8 cellular contexts compared by ENCODE assay signal in the genomic region with DNA sequence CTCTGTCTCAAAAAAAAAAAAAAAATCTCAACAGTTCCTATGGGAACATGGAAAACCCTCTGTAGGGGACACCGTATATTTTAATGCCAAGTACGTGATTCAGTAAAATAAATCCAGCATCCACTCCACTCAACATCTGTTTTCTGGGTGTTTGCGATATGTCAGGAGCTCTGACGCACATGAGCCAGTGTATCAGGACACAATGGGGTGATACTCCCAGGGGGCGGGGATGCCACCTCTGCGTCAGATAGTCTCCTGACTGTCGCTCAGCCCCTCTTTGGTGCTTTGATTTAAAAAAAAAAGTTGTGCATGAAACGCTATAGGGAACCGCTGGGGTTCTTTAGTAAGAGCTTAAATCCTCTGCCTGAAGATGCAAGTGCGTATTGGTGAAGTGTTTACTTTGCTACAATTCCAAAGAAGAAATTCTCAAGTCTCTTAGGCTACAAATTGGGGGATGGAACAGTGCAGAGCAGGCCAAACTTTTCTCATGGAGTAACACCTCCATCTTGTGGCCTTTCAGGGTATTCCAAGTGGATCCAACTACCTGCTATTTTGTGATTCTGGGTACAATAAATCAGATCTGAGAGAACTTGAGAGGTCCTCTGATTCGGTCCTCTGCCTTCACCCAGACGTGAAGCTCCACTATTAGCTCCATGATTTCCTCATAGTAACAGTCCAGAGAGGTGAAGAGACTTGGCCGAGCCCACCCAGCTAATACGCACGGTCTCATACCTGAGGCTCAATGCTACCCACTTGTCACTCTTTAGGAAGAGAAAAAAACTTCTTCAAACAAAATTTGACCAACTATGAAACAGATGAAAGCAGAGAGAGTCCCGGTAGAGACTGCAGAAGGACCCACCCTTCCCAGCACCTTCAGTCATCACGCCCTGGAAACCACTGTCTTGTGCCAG. TPM values are rescaled to one million over a fixed set of nuclear protein-coding genes. Genes with fewer than 3 reads are reported as not detected.
DNase-seq lines count a peak whose midpoint lies in the region; ATAC-seq, FAIRE-seq and TF ChIP-seq lines count a peak whose summit lies in the region.

No MANE protein-coding gene starts in this region.

- POLR2A ChIA-PET in K562 (lab: Yijun Ruan, JAX) = no interaction called here

- TF ChIP-seq RAD21 in K562 (CRISPR knock-in tag; conservative IDR thresholded peaks at IDR 0.05 in 1 of 2, IDR thresholded peaks at IDR 0.05 in 1 of 2) = peak; percentile 75 to 83

- H3K9me3 ChIP-seq in CD4-positive, CD25-positive, alpha-beta regulatory T cell (ENCODE audit: control insufficient read depth in 2 of 2, low read length in 2 of 2) = no peaks in the 10 kb centered on the region
- H3K9me3 ChIP-seq in K562 (replicated peaks; ENCODE audit: control insufficient read depth, insufficient read depth, low read depth, low read length) (no peaks in the 10 kb centered on the region), stomach (no peaks in the 10 kb centered on the region)
- no peaks in the 10 kb centered on the region for H3K9me3 ChIP-seq in effector memory CD4-positive, alpha-beta T cell (ENCODE audit: control insufficient read depth, low read length)

- no peak overlapping the region for H3K27ac Mint-ChIP-seq in CD4-positive, CD25-positive, alpha-beta regulatory T cell

- DNase-seq in CD4-positive, CD25-positive, alpha-beta regulatory T cell = peak in 2 of 3 donors; percentile 3 to 34
- DNase-seq in GM20000 (ENCODE audit: low spot score) (peak; percentile 70), NCI-H524 (lab: John Stamatoyannopoulos, UW) (peak; percentile 75 to 97), K562 (ENCODE audit: extremely low read depth in 1 of 4, low spot score in 3 of 4) (peak; percentile 46 to 57 (median 54)), iris pigment epithelial cell (ENCODE audit: low read depth) (peak; percentile 81), stomach (peak; percentile 43)
- DNase-seq in effector memory CD4-positive, alpha-beta T cell = no peak

- in situ Hi-C loops in K562 (cut with MboI) = loop anchor here (5.0 kb wide), 1 partner anchor 54 kb away; no protein-coding TSS in a partner anchor

- no TSS peak for BruUV-seq in K562 (replicated peaks; lab: Mats Ljungman, UMichigan)

- CTCF ChIA-PET in K562 (lab: Yijun Ruan, JAX; ENCODE audit: low intra/inter-chr PET ratio) = interaction anchor here (0.7 to 1.6 kb wide), 3 partner anchors 57 to 1122 kb away, joined by 3 to 23 read pairs (median 6); no protein-coding TSS in a partner anchor

- no peaks in the 10 kb centered on the region for H3K4me1 Mint-ChIP-seq in CD4-positive, CD25-positive, alpha-beta regulatory T cell

- no peak overlapping the region for H3K9ac ChIP-seq in K562 (ENCODE audit: insufficient read depth in 1 of 2, low read depth in 2 of 2, low read length in 2 of 2)

- H4K20me1 ChIP-seq in K562 (replicated peaks; ENCODE audit: control insufficient read depth, insufficient read depth, low read length) = no peaks in the 10 kb centered on the region

- TF ChIP-seq POLR2A in K562 (conservative IDR thresholded peaks at IDR 0.05) (no peak), stomach (IDR thresholded peaks at IDR 0.05) (no peak)

- H3K4me1 ChIP-seq in CD4-positive, CD25-positive, alpha-beta regulatory T cell (ENCODE audit: control insufficient read depth, insufficient read depth, low read length, poor library complexity, severe bottlenecking) = no peaks in the 10 kb centered on the region
- H3K4me1 ChIP-seq in K562 (replicated peaks in 1 of 2; ENCODE audit: control insufficient read depth in 2 of 2, insufficient read depth in 2 of 2, low read length in 2 of 2) (peaks cover 0 to 8% of the 10 kb centered on the region in 2 experiments; a peak in 2 of 5 replicates), stomach (peaks cover 0 to 5% (median 2%) of the 10 kb centered on the region in 4 donors)
- no peaks in the 10 kb centered on the region for H3K4me1 ChIP-seq in effector memory CD4-positive, alpha-beta T cell (ENCODE audit: control insufficient read depth, insufficient read depth, low read length, poor library complexity, severe bottlenecking)

- H3K4me3 Mint-ChIP-seq in CD4-positive, CD25-positive, alpha-beta regulatory T cell = no peak overlapping the region

- no peaks in the 10 kb centered on the region for H3K27me3 ChIP-seq in CD4-positive, CD25-positive, alpha-beta regulatory T cell (ENCODE audit: control insufficient read depth, insufficient read depth, low read length)
- peaks cover 3 to 25% of the 10 kb centered on the region in 2 experiments; a peak in 2 of 5 replicates for H3K27me3 ChIP-seq in K562 (ENCODE audit: control insufficient read depth in 2 of 2, insufficient read depth in 2 of 2, low read length in 2 of 2)
- H3K27me3 ChIP-seq in stomach = no peaks in the 10 kb centered on the region
- no peaks in the 10 kb centered on the region for H3K27me3 ChIP-seq in effector memory CD4-positive, alpha-beta T cell (replicated peaks; ENCODE audit: control insufficient read depth, insufficient read depth, low read length, poor library complexity, severe bottlenecking)

- FAIRE-seq in K562 (lab: Jason Lieb, UNC) = peak; percentile 48

- no peak overlapping the region for H2AFZ ChIP-seq in K562 (ENCODE audit: low read depth, low read length)

- TF ChIP-seq CTCF in GM20000 (IDR thresholded peaks at IDR 0.05; ENCODE audit: extremely low read depth, missing control alignments) (peak; percentile 38), K562 (IDR thresholded peaks at IDR 0.05 in 2 of 3, conservative IDR thresholded peaks at IDR 0.05 in 1 of 3; ENCODE audit: insufficient read depth in 2 of 3, low read depth in 1 of 3, low read length in 3 of 3) (peak; percentile 61 to 88 (median 74)), stomach (IDR thresholded peaks at IDR 0.05) (peak in 5 of 7 experiments; percentile 75 to 86 (median 80))

- no peaks in the 10 kb centered on the region for H3K79me2 ChIP-seq in K562 (ENCODE audit: control insufficient read depth, insufficient read depth, low read length)

- no peak overlapping the region for H3K4me3 ChIP-seq in CD4-positive, CD25-positive, alpha-beta regulatory T cell (ENCODE audit: low read depth, low read length)
- H3K4me3 ChIP-seq in K562 (no peak overlapping the region), stomach (no peak overlapping the region)
- H3K4me3 ChIP-seq in effector memory CD4-positive, alpha-beta T cell (ENCODE audit: insufficient read depth, low read depth, low read length, poor library complexity, severe bottlenecking) = no peak overlapping the region

- 11% methylated on average over 17 of the region's 17 CpGs for WGBS in K562 (ENCODE audit: insufficient coverage, low coverage, missing lambda C conversion rate)
- 54 to 64% (median 57%) methylated on average over 16 to 17 of the region's 17 CpGs for WGBS in stomach, 5 donors

- TF ChIP-seq EP300 in K562 (IDR thresholded peaks at IDR 0.05; ENCODE audit: low read length) (no peak), stomach (IDR thresholded peaks at IDR 0.05) (no peak)

- peaks cover 16% of the 10 kb centered on the region for H3K27me3 Mint-ChIP-seq in CD4-positive, CD25-positive, alpha-beta regulatory T cell

- H3K9me3 Mint-ChIP-seq in CD4-positive, CD25-positive, alpha-beta regulatory T cell = peaks cover 0 to 3% (median 0%) of the 10 kb centered on the region in 7 donors

- H3K27ac ChIP-seq in CD4-positive, CD25-positive, alpha-beta regulatory T cell (ENCODE audit: insufficient read depth, low read length, poor library complexity, severe bottlenecking) = no peak overlapping the region
- H3K27ac ChIP-seq in K562 (ENCODE audit: extremely low read depth, low read depth, low read length) (no peak overlapping the region), stomach (no peak overlapping the region)
- no peak overlapping the region for H3K27ac ChIP-seq in effector memory CD4-positive, alpha-beta T cell (ENCODE audit: insufficient read depth, low read length, poor library complexity, severe bottlenecking)

- ATAC-seq in CD4-positive, CD25-positive, alpha-beta regulatory T cell (ENCODE audit: low read depth in 2 of 2) = no peak
- peak; percentile 87 for ATAC-seq in K562
- no peak for ATAC-seq in HG02981 (IDR thresholded peaks at IDR 0.05; ENCODE audit: unreplicated experiment)

- no peak overlapping the region for H3K4me2 ChIP-seq in K562 (ENCODE audit: insufficient read depth, low read length)

- intact Hi-C loops in K562 (cut with micrococcal nuclease) = loop anchor here (2.0 to 10.0 kb wide), 3 partner anchors 56 to 416 kb away; no protein-coding TSS in a partner anchor
- intact Hi-C loops in stomach (cut with DNase I; ENCODE audit: low total_unique reads) = loop anchor here (10.0 kb wide), 1 partner anchor 56 kb away; no protein-coding TSS in a partner anchor

- no peaks in the 10 kb centered on the region for H3K36me3 ChIP-seq in CD4-positive, CD25-positive, alpha-beta regulatory T cell (ENCODE audit: control insufficient read depth, insufficient read depth, low read length)
- H3K36me3 ChIP-seq in K562 (ENCODE audit: control insufficient read depth, insufficient read depth, low read length) (no peaks in the 10 kb centered on the region), stomach (no peaks in the 10 kb centered on the region)
- H3K36me3 ChIP-seq in effector memory CD4-positive, alpha-beta T cell (ENCODE audit: control insufficient read depth, insufficient read depth, low read length) = no peaks in the 10 kb centered on the region

- no peaks in the 10 kb centered on the region for H3K36me3 Mint-ChIP-seq in CD4-positive, CD25-positive, alpha-beta regulatory T cell

- H3K9me1 ChIP-seq in K562 (ENCODE audit: control insufficient read depth, insufficient read depth, low read length) = no peaks in the 10 kb centered on the region

RNA-seq across cellular contexts. Expression of gene NR2E3, which starts 9.3 kb away (rescaled TPM):
- total RNA-seq in CD4-positive, CD25-positive, alpha-beta regulatory T cell = not detected
- under 1 TPM in 2 of 4 donors, not detected in 2; 0.10 to 0.32 TPM for polyA plus RNA-seq in CD4-positive, CD25-positive, alpha-beta regulatory T cell
- total RNA-seq in K562 (2011; cell fraction: chromatin; rRNA removed; ENCODE audit: low replicate concordance) = not detected in 2 replicates
- total RNA-seq in K562 (2011; cell fraction: nucleolus; rRNA removed) = not detected in 2 replicates
- not detected in 2 replicates for total RNA-seq in K562 (2011; cell fraction: nucleoplasm; rRNA removed)
- total RNA-seq in K562 (2014; rRNA removed) = not detected in 2 replicates
- total RNA-seq in K562 (2014; rRNA removed; fragmentation: Illumina TruSeq; extraction: Trizol) = not detected in 2 replicates
- total RNA-seq in K562 (2015; rRNA removed; fragmentation: Illumina TruSeq; extraction: Trizol) = not detected in 2 replicates
- not detected in 2 replicates for total RNA-seq in K562 (2021)
- polyA plus RNA-seq in K562 (2011; rRNA removed) = not detected in 2 replicates
- polyA plus RNA-seq in K562 (2011; cell fraction: cytosol; rRNA removed) = not detected in 2 replicates
- not detected in 2 replicates for polyA plus RNA-seq in K562 (2011; cell fraction: nucleus; rRNA removed)
- not detected in 2 replicates for polyA plus RNA-seq in K562 (2012)
- not detected in 2 replicates for polyA plus RNA-seq in K562 (2014; fragmentation: Illumina TruSeq; extraction: Trizol)
- not detected for polyA plus RNA-seq in K562 (2014; fragmentation: Nextera tagmentation; extraction: Ambion mirVana)
- not detected in 2 replicates for polyA plus RNA-seq in K562 (2014; rRNA removed)
- polyA minus RNA-seq in K562 (2011; rRNA and poly(A)+ RNA removed) = not detected in 2 replicates
- polyA minus RNA-seq in K562 (2011; cell fraction: cytosol; rRNA and poly(A)+ RNA removed) = not detected in 2 replicates
- not detected in 2 replicates for polyA minus RNA-seq in K562 (2011; cell fraction: nucleus; rRNA and poly(A)+ RNA removed)
- 1 to 10 TPM in 1 of 5 donors, under 1 TPM in 1, not detected in 3; 0.37 to 1.3 TPM for total RNA-seq in stomach
- polyA plus RNA-seq in stomach = under 1 TPM in 2 of 3 donors, not detected in 1; 0.25 to 0.70 TPM

Comparison
In these comparisons a context has a peak if more than half of its experiments do, and no peak if none do; other contexts are left out.
1. DNase-seq: peak in CD4-positive, CD25-positive, alpha-beta regulatory T cell (2 of 3), GM20000 (single experiment), NCI-H524 (2 of 2), K562 (4 of 4), iris pigment epithelial cell (single experiment) and stomach (single experiment); none in effector memory CD4-positive, alpha-beta T cell (0 of 3).
2. Peak in every context shown above with its lines, with median percentiles within 50 percentile points of each other: CTCF ChIP-seq.